In genomic region chr20:38109657-38110524, GRCh38 we compare ENCODE assay signal across 9 cellular contexts. TPM values are rescaled to one million over a fixed set of nuclear protein-coding genes. Genes with fewer than 3 reads are reported as not detected.
A peak's percentile ranks its signal among the peaks of the same experiment; 100 is the strongest.
DNase-seq lines count a peak whose midpoint lies in the region; ATAC-seq and TF ChIP-seq lines count a peak whose summit lies in the region.
"Had no signal": no experiment of that assay in that cellular context is flagged by ENCODE, and none has a peak within 500 bp of the region (broad histone marks: within the 10 kb centered on the region; RNA-seq: fewer than 3 reads in every experiment).

No MANE protein-coding gene starts in this region.

- 28% methylated on average over 8 of the region's 8 CpGs for WGBS in smooth muscle cell (ENCODE audit: low lambda C conversion rate)

- peak overlapping the region; percentile 48 for H3K4me2 ChIP-seq in smooth muscle cell

- H3K27ac Mint-ChIP-seq in activated naive CD4-positive, alpha-beta T cell treated with anti-CD3 and anti-CD28 coated beads for 36 hours = no peak overlapping the region

- H3K36me3 Mint-ChIP-seq in activated naive CD4-positive, alpha-beta T cell treated with anti-CD3 and anti-CD28 coated beads for 36 hours (ENCODE audit: low read depth) = no peaks in the 10 kb centered on the region

- H3K9ac ChIP-seq in adipocyte (ENCODE audit: low read length) (peak overlapping the region; percentile 32), smooth muscle cell (ENCODE audit: low read depth) (no peak overlapping the region)

- H3K4me3 Mint-ChIP-seq in activated naive CD4-positive, alpha-beta T cell treated with anti-CD3 and anti-CD28 coated beads for 36 hours = no peak overlapping the region

- peaks cover 19% of the 10 kb centered on the region for H3F3A ChIP-seq in smooth muscle cell (ENCODE audit: low read depth)

- ATAC-seq in left ventricle myocardium superior (peak; percentile 85), HG03139 (IDR thresholded peaks at IDR 0.05; ENCODE audit: unreplicated experiment) (no peak)

- no peaks in the 10 kb centered on the region for H3K27me3 Mint-ChIP-seq in activated naive CD4-positive, alpha-beta T cell treated with anti-CD3 and anti-CD28 coated beads for 36 hours (ENCODE audit: low read depth)

- peak overlapping the region; percentile 29 for H3K4me3 ChIP-seq in adipocyte (ENCODE audit: low read length)
- H3K4me3 ChIP-seq in smooth muscle cell = no peak overlapping the region

- no peak overlapping the region for H2AFZ ChIP-seq in smooth muscle cell (ENCODE audit: low read depth)

- no peak for TF ChIP-seq CTCF in smooth muscle cell (IDR thresholded peaks at IDR 0.05; ENCODE audit: borderline replicate concordance, insufficient read depth, poor library complexity, severe bottlenecking)

- H3K9me3 ChIP-seq in adipocyte (ENCODE audit: control insufficient read depth, low read length) (no peaks in the 10 kb centered on the region), smooth muscle cell (replicated peaks; ENCODE audit: low read depth) (no peaks in the 10 kb centered on the region)

- CTCF ChIA-PET in activated naive CD4-positive, alpha-beta T cell treated with anti-CD3 and anti-CD28 coated beads for 36 hours (lab: Charles Lee) = no interaction called here

- H3K9me3 Mint-ChIP-seq in activated naive CD4-positive, alpha-beta T cell treated with anti-CD3 and anti-CD28 coated beads for 36 hours = no peaks in the 10 kb centered on the region

- no peaks in the 10 kb centered on the region for H3K36me3 ChIP-seq in adipocyte (ENCODE audit: control insufficient read depth, insufficient read depth, low read length, severe bottlenecking)
- no peaks in the 10 kb centered on the region for H3K36me3 ChIP-seq in smooth muscle cell (ENCODE audit: low read depth)

- H3K4me1 Mint-ChIP-seq in activated naive CD4-positive, alpha-beta T cell treated with anti-CD3 and anti-CD28 coated beads for 36 hours (ENCODE audit: low read depth) = no peaks in the 10 kb centered on the region

- intact Hi-C loops in left ventricle myocardium superior (cut with micrococcal nuclease) = no loop called here
- intact Hi-C loops in activated naive CD4-positive, alpha-beta T cell treated with anti-CD3 and anti-CD28 coated beads for 36 hours (cut with micrococcal nuclease) = no loop called here

- peak overlapping the region; percentile 79 for H3K27ac ChIP-seq in smooth muscle cell (ENCODE audit: low read depth)

- H3K79me2 ChIP-seq in smooth muscle cell (ENCODE audit: low read depth) = no peaks in the 10 kb centered on the region

- no peaks in the 10 kb centered on the region for H3K27me3 ChIP-seq in adipocyte (replicated peaks; ENCODE audit: control insufficient read depth, insufficient read depth, low read length)
- no peaks in the 10 kb centered on the region for H3K27me3 ChIP-seq in smooth muscle cell (ENCODE audit: low read depth)

- H3K4me1 ChIP-seq in adipocyte (ENCODE audit: control insufficient read depth, insufficient read depth, low read length) (peaks cover 29% of the 10 kb centered on the region), smooth muscle cell (ENCODE audit: low read depth) (peaks cover 6% of the 10 kb centered on the region)

- no peaks in the 10 kb centered on the region for H4K20me1 ChIP-seq in smooth muscle cell (ENCODE audit: low read depth)

- DNase-seq in HCEC 1CT (peak; percentile 91), adipocyte (ENCODE audit: low read depth) (peak; percentile 96), left ventricle myocardium superior (peak; percentile 80), smooth muscle cell (lab: John Stamatoyannopoulos, UW; ENCODE audit: unreplicated experiment) (no peak), iPS-NIHi11 (ENCODE audit: low spot score) (no peak), NCI-H446 treated with DMSO at 0.1 percent for 48 hours (lab: John Stamatoyannopoulos, UW) (no peak)
- DNase-seq in activated naive CD4-positive, alpha-beta T cell treated with anti-CD3 and anti-CD28 coated beads for 36 hours = no peak
- DNase-seq: stimulated activated CD4-positive, alpha-beta T cell treated with anti-CD3 and anti-CD28 coated beads, Interleukin-4, amount 100 ng/mL, for 4 hours had no signal

RNA-seq across cellular contexts. Expression of gene TGM2, which starts 55.2 kb away (rescaled TPM):
- 473 TPM for total RNA-seq in left ventricle myocardium superior
- total RNA-seq in smooth muscle cell = 53.6 and 72.0 TPM in 2 replicates
- polyA plus RNA-seq in smooth muscle cell = 41.7 and 85.6 TPM in 2 replicates
- not detected for total RNA-seq in activated naive CD4-positive, alpha-beta T cell treated with anti-CD3 and anti-CD28 coated beads for 36 hours

Comparison
In these comparisons a context has a peak if more than half of its experiments do, and no peak if none do; other contexts are left out.
1. DNase-seq: peak in HCEC 1CT (single experiment), adipocyte (single experiment) and left ventricle myocardium superior (single experiment); none in smooth muscle cell (single experiment), iPS-NIHi11 (single experiment), activated naive CD4-positive, alpha-beta T cell treated with anti-CD3 and anti-CD28 coated beads for 36 hours (single experiment) and NCI-H446 treated with DMSO at 0.1 percent for 48 hours (single experiment).
2. RNA of gene TGM2, which starts 55.2 kb away (total RNA-seq): 473 TPM in left ventricle myocardium superior (single experiment) and 53.6 to 72.0 TPM in smooth muscle cell; not detected in activated naive CD4-positive, alpha-beta T cell treated with anti-CD3 and anti-CD28 coated beads for 36 hours; every median in the first group is over 10 times any median in the second.